19 cellular contexts compared by ENCODE assay signal in the genomic region with DNA sequence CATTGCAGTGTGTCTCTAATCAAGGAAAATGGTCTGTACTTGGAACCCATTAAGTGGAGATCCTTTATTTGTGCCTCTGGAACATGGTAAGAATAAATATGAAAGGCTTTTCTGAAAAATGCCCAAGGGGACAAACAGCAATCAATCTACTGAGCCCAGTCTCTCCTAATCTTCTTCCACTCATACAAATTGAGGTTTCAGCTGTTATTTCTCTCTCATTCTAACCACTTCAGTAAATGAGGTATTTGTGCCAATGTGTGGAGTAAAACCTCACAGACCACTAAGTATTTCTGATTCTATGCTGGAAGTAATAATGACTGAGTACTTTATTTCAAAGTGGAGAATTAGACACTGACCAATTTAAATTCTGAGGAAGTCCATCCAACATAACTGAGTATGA.
"Had no signal": no experiment of that assay in that cellular context is flagged by ENCODE, and none has a peak within 500 bp of the region (broad histone marks: within the 10 kb centered on the region; RNA-seq: fewer than 3 reads in every experiment).

No MANE protein-coding gene starts in this region.

- H3K27ac ChIP-seq: left lung, upper lobe of left lung, WERI-Rb-1 had no signal

- H3K4me1 ChIP-seq: left lung had no signal

- H3K36me3 Mint-ChIP-seq: activated naive CD8-positive, alpha-beta T cell; natural killer cell treated with Interleukin-12 subunit alpha and Interleukin-12 subunit beta and Interleukin-15 and Interleukin-18, amount 100 ng/mL, for 72 hours had no signal

- ATAC-seq: activated T-cell treated with anti-CD3 and anti-CD28 coated beads, Interleukin-2, amount 50 U/mL, for 4 hours; heart left ventricle; natural killer cell treated with Interleukin-12 subunit alpha and Interleukin-12 subunit beta and Interleukin-15 and Interleukin-18, amount 100 ng/mL, for 72 hours; right cardiac atrium had no signal

- FAIRE-seq: colon, endothelial cell of umbilical vein, frontal cortex, islet of Langerhans had no signal

- H3K9me3 ChIP-seq: heart left ventricle, left lung, upper lobe of left lung had no signal

- H3K9me3 Mint-ChIP-seq: activated T-cell treated with anti-CD3 and anti-CD28 coated beads, Interleukin-2, amount 50 U/mL, for 4 hours; natural killer cell treated with Interleukin-12 subunit alpha and Interleukin-12 subunit beta and Interleukin-15 and Interleukin-18, amount 100 ng/mL, for 72 hours had no signal

- H3K36me3 ChIP-seq: heart left ventricle, left lung, upper lobe of left lung, WERI-Rb-1 had no signal

- H3K27me3 Mint-ChIP-seq: progenitor cell of endocrine pancreas had no signal

- H3K27me3 ChIP-seq: heart left ventricle, left lung, upper lobe of left lung had no signal

- H3K4me3 Mint-ChIP-seq: activated naive CD8-positive, alpha-beta T cell; activated T-cell treated with anti-CD3 and anti-CD28 coated beads, Interleukin-2, amount 50 U/mL, for 4 hours; natural killer cell treated with Interleukin-12 subunit alpha and Interleukin-12 subunit beta and Interleukin-15 and Interleukin-18, amount 100 ng/mL, for 72 hours had no signal

- H3K27ac Mint-ChIP-seq: activated naive CD8-positive, alpha-beta T cell; progenitor cell of endocrine pancreas had no signal

- DNase-seq: activated CD4-positive, alpha-beta T cell treated with anti-CD3 and anti-CD28 coated beads for 4 hours; activated gamma-delta T cell; activated T-cell treated with anti-CD3 and anti-CD28 coated beads, Interleukin-2, amount 50 U/mL, for 4 hours; aorta; heart left ventricle; left lung; nucleus accumbens; right cardiac atrium; stimulated activated CD4-positive, alpha-beta T cell treated with anti-CD3 and anti-CD28 coated beads, Interleukin-1b, Interleukin-23, amount 100 ng/mL, for 48 hours; stimulated activated naive CD4-positive, alpha-beta T cell treated with Interleukin-2 at 50 U/mL for 16 hours; upper lobe of left lung; WERI-Rb-1 had no signal

- H3K4me3 ChIP-seq: heart left ventricle, left lung, upper lobe of left lung had no signal
